ENCODE assay signal across 14 cellular contexts in the genomic region with DNA sequence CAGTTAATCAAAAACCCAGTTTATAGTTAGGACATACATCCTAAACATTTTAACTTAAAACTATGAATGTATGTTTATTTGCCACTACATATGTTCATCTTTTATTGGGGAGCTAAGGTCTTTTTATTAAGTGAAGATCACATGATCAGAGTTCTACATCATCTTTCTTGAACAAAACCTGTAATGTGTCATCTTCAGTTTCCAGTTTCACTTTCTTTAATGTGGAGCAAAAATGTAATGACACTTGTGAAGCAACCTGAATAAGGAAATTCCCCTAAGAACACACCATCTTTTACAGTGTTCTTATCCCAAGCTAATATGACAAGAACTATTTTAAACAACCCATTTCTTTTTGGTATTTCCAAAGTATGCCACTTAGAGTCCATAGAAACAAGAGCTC.
DNase-seq lines count a peak whose midpoint lies in the region; ATAC-seq, FAIRE-seq and TF ChIP-seq lines count a peak whose summit lies in the region.
"Had no signal": no experiment of that assay in that cellular context is flagged by ENCODE, and none has a peak within 500 bp of the region (broad histone marks: within the 10 kb centered on the region; RNA-seq: fewer than 3 reads in every experiment).

No MANE protein-coding gene starts in this region.

- H3K36me3 ChIP-seq in K562 (ENCODE audit: control insufficient read depth, insufficient read depth, low read length) (no peaks in the 10 kb centered on the region), uterus (no peaks in the 10 kb centered on the region)

- no peaks in the 10 kb centered on the region for H3K79me2 ChIP-seq in K562 (ENCODE audit: control insufficient read depth, insufficient read depth, low read length)

- in situ Hi-C loops in K562 (cut with MboI) (no loop called here), G401 (cut with HindIII; ENCODE audit: low sequenced_read_pairs) (no loop called here)

- TF ChIP-seq CTCF in K562 (IDR thresholded peaks at IDR 0.05 in 2 of 3, conservative IDR thresholded peaks at IDR 0.05 in 1 of 3; ENCODE audit: insufficient read depth in 2 of 3, low read depth in 1 of 3, low read length in 3 of 3), result no peak
- TF ChIP-seq CTCF in uterus (IDR thresholded peaks at IDR 0.05), result no peak

- no peak overlapping the region for H3K4me2 ChIP-seq in K562 (ENCODE audit: insufficient read depth, low read length)

- no peak overlapping the region for H3K9ac ChIP-seq in K562 (ENCODE audit: insufficient read depth in 1 of 2, low read depth in 2 of 2, low read length in 2 of 2)

- DNase-seq in K562 (ENCODE audit: extremely low read depth in 1 of 4, low spot score in 3 of 4) (no peak), uterus (no peak), inferior parietal cortex (ENCODE audit: extremely low spot score) (no peak), G401 (ENCODE audit: low spot score) (no peak), GM03348 (ENCODE audit: low spot score) (no peak)
- DNase-seq: activated CD4-positive, alpha-beta T cell treated with anti-CD3 and anti-CD28 coated beads, Interleukin-2, amount 10 ng/mL, durations not matched to agents 24 days and 14 days; amygdala; DMS153; H7; immature natural killer cell; nucleus accumbens had no signal

- no peaks in the 10 kb centered on the region for H4K20me1 ChIP-seq in K562 (replicated peaks; ENCODE audit: control insufficient read depth, insufficient read depth, low read length)

- H3K4me3 ChIP-seq in K562 (no peak overlapping the region), uterus (no peak overlapping the region)

- H2AFZ ChIP-seq in K562 (ENCODE audit: low read depth, low read length), result no peak overlapping the region

- H3K9me3 ChIP-seq in K562 (replicated peaks; ENCODE audit: control insufficient read depth, insufficient read depth, low read depth, low read length) (no peaks in the 10 kb centered on the region), uterus (no peaks in the 10 kb centered on the region)

- CTCF ChIA-PET in K562 (lab: Yijun Ruan, JAX; ENCODE audit: low intra/inter-chr PET ratio), result no interaction called here

- H3K9me1 ChIP-seq in K562 (ENCODE audit: control insufficient read depth, insufficient read depth, low read length), result no peaks in the 10 kb centered on the region

- no peak for TF ChIP-seq EP300 in K562 (IDR thresholded peaks at IDR 0.05; ENCODE audit: low read length)

- H3K4me1 ChIP-seq in K562 (replicated peaks in 1 of 2; ENCODE audit: control insufficient read depth in 2 of 2, insufficient read depth in 2 of 2, low read length in 2 of 2) (no peaks in the 10 kb centered on the region), uterus (no peaks in the 10 kb centered on the region)

- TF ChIP-seq RAD21 in K562 (CRISPR knock-in tag; conservative IDR thresholded peaks at IDR 0.05 in 1 of 2, IDR thresholded peaks at IDR 0.05 in 1 of 2), result no peak

- ATAC-seq in GM18868 (IDR thresholded peaks at IDR 0.05; ENCODE audit: unreplicated experiment) (peak; percentile 98), GM21529 (IDR thresholded peaks at IDR 0.05; ENCODE audit: unreplicated experiment) (peak; percentile 89), HG03108 (IDR thresholded peaks at IDR 0.05; ENCODE audit: unreplicated experiment) (peak; percentile 90), K562 (no peak)

- POLR2A ChIA-PET in K562 (lab: Yijun Ruan, JAX), result no interaction called here

- intact Hi-C loops in K562 (cut with micrococcal nuclease), result no loop called here
- intact Hi-C loops in uterus (cut with DNase I; ENCODE audit: low total_unique reads), result no loop called here

- no peak overlapping the region for H3K27ac ChIP-seq in K562 (ENCODE audit: extremely low read depth, low read depth, low read length)
- H3K27ac ChIP-seq in uterus, result no peak overlapping the region

- FAIRE-seq in K562 (lab: Jason Lieb, UNC), result no peak

- TF ChIP-seq POLR2A in K562 (conservative IDR thresholded peaks at IDR 0.05) (no peak), uterus (IDR thresholded peaks at IDR 0.05) (no peak)

- no TSS peak for BruUV-seq in K562 (replicated peaks; lab: Mats Ljungman, UMichigan)

- H3K27me3 ChIP-seq in K562 (ENCODE audit: control insufficient read depth in 2 of 2, insufficient read depth in 2 of 2, low read length in 2 of 2) (no peaks in the 10 kb centered on the region; a peak in 1 of 5 replicates), uterus (no peaks in the 10 kb centered on the region)

TF ChIP-seq in K562, 482 proteins besides CTCF, POLR2A, EP300 and RAD21:
- TF ChIP-seq, protein P1, sequence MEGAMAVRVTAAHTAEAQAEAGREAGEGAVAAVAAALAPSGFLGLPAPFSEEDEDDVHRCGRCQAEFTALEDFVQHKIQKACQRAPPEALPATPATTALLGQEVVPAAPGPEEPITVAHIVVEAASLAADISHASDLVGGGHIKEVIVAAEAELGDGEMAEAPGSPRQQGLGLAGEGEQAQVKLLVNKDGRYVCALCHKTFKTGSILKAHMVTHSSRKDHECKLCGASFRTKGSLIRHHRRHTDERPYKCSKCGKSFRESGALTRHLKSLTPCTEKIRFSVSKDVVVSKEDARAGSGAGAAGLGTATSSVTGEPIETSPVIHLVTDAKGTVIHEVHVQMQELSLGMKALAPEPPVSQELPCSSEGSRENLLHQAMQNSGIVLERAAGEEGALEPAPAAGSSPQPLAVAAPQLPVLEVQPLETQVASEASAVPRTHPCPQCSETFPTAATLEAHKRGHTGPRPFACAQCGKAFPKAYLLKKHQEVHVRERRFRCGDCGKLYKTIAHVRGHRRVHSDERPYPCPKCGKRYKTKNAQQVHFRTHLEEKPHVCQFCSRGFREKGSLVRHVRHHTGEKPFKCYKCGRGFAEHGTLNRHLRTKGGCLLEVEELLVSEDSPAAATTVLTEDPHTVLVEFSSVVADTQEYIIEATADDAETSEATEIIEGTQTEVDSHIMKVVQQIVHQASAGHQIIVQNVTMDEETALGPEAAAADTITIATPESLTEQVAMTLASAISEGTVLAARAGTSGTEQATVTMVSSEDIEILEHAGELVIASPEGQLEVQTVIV (CRISPR knock-in tag; IDR thresholded peaks at IDR 0.05; ENCODE audit: borderline replicate concordance), result no peak
- TF ChIP-seq PTTG1 (tag; IDR thresholded peaks at IDR 0.05; ENCODE audit: low read depth) (no peak), EHMT2 (IDR thresholded peaks at IDR 0.05) (no peak), NR2F6 (CRISPR knock-in tag; IDR thresholded peaks at IDR 0.05) (no peak), PCBP2 (IDR thresholded peaks at IDR 0.05; ENCODE audit: low read depth, low read length, poor library complexity, severe bottlenecking) (no peak)
- TF ChIP-seq, protein P2, sequence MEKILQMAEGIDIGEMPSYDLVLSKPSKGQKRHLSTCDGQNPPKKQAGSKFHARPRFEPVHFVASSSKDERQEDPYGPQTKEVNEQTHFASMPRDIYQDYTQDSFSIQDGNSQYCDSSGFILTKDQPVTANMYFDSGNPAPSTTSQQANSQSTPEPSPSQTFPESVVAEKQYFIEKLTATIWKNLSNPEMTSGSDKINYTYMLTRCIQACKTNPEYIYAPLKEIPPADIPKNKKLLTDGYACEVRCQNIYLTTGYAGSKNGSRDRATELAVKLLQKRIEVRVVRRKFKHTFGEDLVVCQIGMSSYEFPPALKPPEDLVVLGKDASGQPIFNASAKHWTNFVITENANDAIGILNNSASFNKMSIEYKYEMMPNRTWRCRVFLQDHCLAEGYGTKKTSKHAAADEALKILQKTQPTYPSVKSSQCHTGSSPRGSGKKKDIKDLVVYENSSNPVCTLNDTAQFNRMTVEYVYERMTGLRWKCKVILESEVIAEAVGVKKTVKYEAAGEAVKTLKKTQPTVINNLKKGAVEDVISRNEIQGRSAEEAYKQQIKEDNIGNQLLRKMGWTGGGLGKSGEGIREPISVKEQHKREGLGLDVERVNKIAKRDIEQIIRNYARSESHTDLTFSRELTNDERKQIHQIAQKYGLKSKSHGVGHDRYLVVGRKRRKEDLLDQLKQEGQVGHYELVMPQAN (IDR thresholded peaks at IDR 0.05; ENCODE audit: borderline replicate concordance), result no peak
- TF ChIP-seq, protein P3, sequence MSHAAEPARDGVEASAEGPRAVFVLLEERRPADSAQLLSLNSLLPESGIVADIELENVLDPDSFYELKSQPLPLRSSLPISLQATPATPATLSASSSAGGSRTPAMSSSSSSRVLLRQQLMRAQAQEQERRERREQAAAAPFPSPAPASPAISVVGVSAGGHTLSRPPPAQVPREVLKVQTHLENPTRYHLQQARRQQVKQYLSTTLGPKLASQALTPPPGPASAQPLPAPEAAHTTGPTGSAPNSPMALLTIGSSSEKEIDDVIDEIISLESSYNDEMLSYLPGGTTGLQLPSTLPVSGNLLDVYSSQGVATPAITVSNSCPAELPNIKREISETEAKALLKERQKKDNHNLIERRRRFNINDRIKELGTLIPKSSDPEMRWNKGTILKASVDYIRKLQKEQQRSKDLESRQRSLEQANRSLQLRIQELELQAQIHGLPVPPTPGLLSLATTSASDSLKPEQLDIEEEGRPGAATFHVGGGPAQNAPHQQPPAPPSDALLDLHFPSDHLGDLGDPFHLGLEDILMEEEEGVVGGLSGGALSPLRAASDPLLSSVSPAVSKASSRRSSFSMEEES (CRISPR knock-in tag; IDR thresholded peaks at IDR 0.05), result peak; percentile 36; the same call in 1 of the 2 replicates
